ENCODE assay signal across 8 cellular contexts in genomic region chr10:688621-689426, GRCh38. TPM values are rescaled to one million over a fixed set of nuclear protein-coding genes. Genes with fewer than 3 reads are reported as not detected.
A peak's percentile ranks its signal among the peaks of the same experiment; 100 is the strongest.
DNase-seq lines count a peak whose midpoint lies in the region; ATAC-seq and TF ChIP-seq lines count a peak whose summit lies in the region.

No MANE protein-coding gene starts in this region.

- H3K27me3 ChIP-seq in neuronal stem cell (ENCODE audit: control insufficient read depth in 3 of 3, insufficient read depth in 3 of 3, low read depth in 1 of 3, low read length in 3 of 3): peaks cover 0 to 9% (median 0%) of the 10 kb centered on the region in 3 experiments

- POLR2A ChIA-PET in RWPE1 (lab: Yijun Ruan, JAX; ENCODE audit: low non-redundant PET): no interaction called here

- H3K36me3 ChIP-seq in neuronal stem cell (replicated peaks in 1 of 2; ENCODE audit: control insufficient read depth in 2 of 2, insufficient read depth in 2 of 2, low read length in 2 of 2): peaks cover 7 to 8% of the 10 kb centered on the region in 2 donors

- H2AK5ac ChIP-seq in neuronal stem cell (ENCODE audit: low read depth, low read length): peak overlapping the region; percentile 80

- TF ChIP-seq CTCF in RWPE1 (conservative IDR thresholded peaks at IDR 0.05; ENCODE audit: low read depth) (no peak), foreskin fibroblast (IDR thresholded peaks at IDR 0.05; ENCODE audit: low read depth, low read length) (no peak)

- H3K4ac ChIP-seq in neuronal stem cell (ENCODE audit: low read length): no peak overlapping the region

- H2BK5ac ChIP-seq in neuronal stem cell (ENCODE audit: low read length): peak overlapping the region; percentile 89

- H4K8ac ChIP-seq in neuronal stem cell (ENCODE audit: low read depth, low read length): no peak overlapping the region

- H3K79me1 ChIP-seq in neuronal stem cell (ENCODE audit: low read depth, low read length): peaks cover 11% of the 10 kb centered on the region

- peak overlapping the region; percentile 24 for H2BK120ac ChIP-seq in neuronal stem cell (ENCODE audit: low read depth, low read length)

- DNase-seq in ELR (ENCODE audit: low read depth) (peak; percentile 63), RWPE1 (ENCODE audit: low spot score) (no peak), foreskin fibroblast (peak; percentile 43 to 75), neuronal stem cell (ENCODE audit: low spot score) (peak; percentile 36), inferior parietal cortex (ENCODE audit: extremely low spot score) (no peak), NCI-H1092 treated with DMSO at 0.1 percent for 48 hours (lab: John Stamatoyannopoulos, UW) (no peak), mesenteric fat pad (ENCODE audit: low spot score) (no peak)

- H3K23ac ChIP-seq in neuronal stem cell (ENCODE audit: low read depth, low read length, poor library complexity): peak overlapping the region; percentile 83

- H3K4me2 ChIP-seq in neuronal stem cell (ENCODE audit: insufficient read depth, low read length, poor library complexity, severe bottlenecking): peak overlapping the region; percentile 84

- peak overlapping the region; percentile 96 for H3K18ac ChIP-seq in neuronal stem cell (ENCODE audit: low read length)

- WGBS in neuronal stem cell (ENCODE audit: extremely low coverage in 2 of 2, insufficient read length in 2 of 2, insufficient replicate concordance in 1 of 2), 2 donors: no CpG with 5 or more reads among the region's 85 CpGs

- H2AFZ ChIP-seq in neuronal stem cell (ENCODE audit: low read length): peak overlapping the region; percentile 86

- H3K27ac ChIP-seq in RWPE1: peak overlapping the region; percentile 88
- peak overlapping the region; percentile 87 for H3K27ac ChIP-seq in neuronal stem cell (replicated peaks; ENCODE audit: low read length)

- peaks cover 15 to 20% of the 10 kb centered on the region in 2 donors for H3K4me1 ChIP-seq in neuronal stem cell (ENCODE audit: control insufficient read depth in 2 of 2, insufficient read depth in 1 of 2, low read depth in 1 of 2, low read length in 2 of 2)

- no peak overlapping the region for H4K91ac ChIP-seq in neuronal stem cell (ENCODE audit: low read depth, low read length, poor library complexity)

- CTCF ChIA-PET in RWPE1 (lab: Yijun Ruan, JAX): no interaction called here

- no peak overlapping the region for H2BK15ac ChIP-seq in neuronal stem cell (ENCODE audit: low read length)

- no peak for ATAC-seq in GM18498 (IDR thresholded peaks at IDR 0.05; ENCODE audit: unreplicated experiment)

- H3K4me3 ChIP-seq in foreskin fibroblast (ENCODE audit: low read depth in 1 of 2, low read length in 2 of 2) (peak overlapping the region; percentile 76 to 84), neuronal stem cell (ENCODE audit: low read length in 2 of 2) (peak overlapping the region; percentile 77 to 99)

- H2BK12ac ChIP-seq in neuronal stem cell (ENCODE audit: low read length): no peak overlapping the region

- peak overlapping the region; percentile 78 for H3K14ac ChIP-seq in neuronal stem cell (ENCODE audit: low read length)

- peak overlapping the region; percentile 96 for H3K9ac ChIP-seq in neuronal stem cell (ENCODE audit: low read depth, low read length, poor library complexity)

- H3K9me3 ChIP-seq in neuronal stem cell (replicated peaks in 1 of 2; ENCODE audit: control insufficient read depth in 2 of 2, insufficient read depth in 1 of 2, low read depth in 1 of 2, low read length in 2 of 2): peaks cover 0 to 4% of the 10 kb centered on the region in 2 donors

RNA-seq across cellular contexts. Expression of gene DIP2C, which starts 0.6 kb away (rescaled TPM):
- 8.1 TPM for polyA plus RNA-seq in neuronal stem cell (2013, experiment 1 of 2)
- polyA plus RNA-seq in neuronal stem cell (2013, experiment 2 of 2): 8.4 TPM
- 38.5 TPM for total RNA-seq in mesenteric fat pad

Comparison
In these comparisons a context has a peak if more than half of its experiments do, and no peak if none do; other contexts are left out.
1. DNase-seq: peak in ELR (single experiment), foreskin fibroblast (2 of 2) and neuronal stem cell (single experiment); none in RWPE1 (single experiment), inferior parietal cortex (single experiment), NCI-H1092 treated with DMSO at 0.1 percent for 48 hours (single experiment) and mesenteric fat pad (single experiment).